ENCODE assay signal across 33 cellular contexts in the genomic region with DNA sequence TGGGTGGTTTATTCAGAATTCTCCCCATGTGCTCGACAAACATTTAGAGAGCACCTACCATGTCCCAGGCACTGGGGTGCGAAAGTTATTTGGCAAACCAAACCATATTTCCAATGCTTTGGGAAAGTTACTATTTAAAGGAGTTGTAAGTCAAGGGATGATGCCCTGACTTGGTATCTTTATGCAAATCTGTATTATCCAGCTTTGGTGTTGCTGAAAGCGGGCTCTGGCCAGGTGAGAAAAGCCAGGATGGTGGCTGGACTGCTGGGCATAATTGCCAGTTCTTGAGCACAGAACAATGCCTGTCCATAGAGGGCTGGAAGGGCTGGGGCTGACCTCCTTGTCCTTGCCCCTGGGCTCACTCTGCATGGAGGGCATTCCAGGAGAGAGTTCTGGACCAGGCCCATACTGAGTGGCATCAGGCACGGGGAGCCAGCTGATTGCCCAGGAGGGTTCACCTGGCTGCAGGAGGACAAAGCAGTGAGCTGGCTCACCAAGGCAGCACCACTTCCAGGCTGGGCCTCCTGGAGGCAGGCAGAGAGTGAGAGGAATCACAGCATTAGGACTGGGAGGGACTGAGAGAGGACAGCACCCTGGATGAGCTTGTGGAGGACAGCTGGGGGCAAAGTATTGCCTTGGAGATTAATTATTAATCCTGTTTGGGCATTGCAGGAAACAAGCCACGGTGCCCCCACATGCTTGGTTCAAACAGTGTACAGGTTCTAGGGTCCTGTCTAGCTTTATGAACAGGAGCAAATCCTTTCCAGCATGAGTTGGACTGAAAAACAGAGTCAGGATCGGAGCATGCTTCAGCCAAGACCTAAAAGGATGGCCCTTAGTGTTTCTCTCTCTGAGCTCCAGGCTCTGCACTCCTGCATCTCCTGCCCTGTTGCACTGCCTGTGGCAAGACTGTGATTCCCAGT. TPM values are rescaled to one million over a fixed set of nuclear protein-coding genes. Genes with fewer than 3 reads are reported as not detected.
A peak's percentile ranks its signal among the peaks of the same experiment; 100 is the strongest.
DNase-seq lines count a peak whose midpoint lies in the region; ATAC-seq, FAIRE-seq and TF ChIP-seq lines count a peak whose summit lies in the region.
"Had no signal": no experiment of that assay in that cellular context is flagged by ENCODE, and none has a peak within 500 bp of the region (broad histone marks: within the 10 kb centered on the region; RNA-seq: fewer than 3 reads in every experiment).

No MANE protein-coding gene starts in this region.

- H3K27ac Mint-ChIP-seq in activated naive CD4-positive, alpha-beta T cell treated with anti-CD3 and anti-CD28 coated beads, Interleukin-2, amount 10 ng/mL, durations not matched to agents 7 days and 5 days = no peak overlapping the region
- H3K27ac Mint-ChIP-seq in CD4-positive, alpha-beta T cell = no peak overlapping the region
- H3K27ac Mint-ChIP-seq: activated CD8-positive, alpha-beta memory T cell treated with anti-CD3 and anti-CD28 coated beads, Interleukin-2, amount 10 ng/mL, durations not matched to agents 7 days and 5 days; activated naive CD4-positive, alpha-beta T cell treated with anti-CD3 and anti-CD28 coated beads for 36 hours; natural killer cell treated with Interleukin-12 subunit alpha and Interleukin-12 subunit beta and Interleukin-15 and Interleukin-18, amount 100 ng/mL, for 72 hours; stimulated activated naive CD8-positive, alpha-beta T cell treated with anti-CD3 and anti-CD28 coated beads, Interleukin-15, Interleukin-2, amounts not matched to agents 100 ng/mL and 50 ng/mL, for 24 hours; T-helper 1 cell treated with Interleukin-12 subunit alpha and Interleukin-12 subunit beta and Interleukin-4 antibody, amounts not matched to agents 30 μg/mL and 1 μg/mL, for 36 hours had no signal

- H3K18ac ChIP-seq in IMR-90 (ENCODE audit: low read depth, low read length) = no peak overlapping the region

- dilution Hi-C loops in IMR-90 (cut with HindIII; ENCODE audit: low sequenced_read_pairs, unreplicated experiment) = no loop called here

- H3K9ac ChIP-seq in IMR-90 (ENCODE audit: low read depth, low read length) (no peak overlapping the region), duodenal mucosa (ENCODE audit: low read depth in 1 of 2, low read length in 2 of 2) (peak overlapping the region in 1 of 2 donors; percentile 58)
- H3K9ac ChIP-seq: BLaER1 had no signal

- intact Hi-C loops in IMR-90 (cut with micrococcal nuclease) (no loop called here), mucosa of descending colon (cut with DNase I, micrococcal nuclease) (loop anchor here (10.0 kb wide), 3 partner anchors 111 to 191 kb away; partner anchors contain the start of genes ATRAID (in 1 of the 2), CAD (in 1 of the 2), SLC5A6 (in 1 of the 2) and TRIM54 (in 1 of the 2))
- intact Hi-C loops in CD4-positive, alpha-beta T cell (cut with DNase I, micrococcal nuclease) = no loop called here

- peaks cover 7% of the 10 kb centered on the region; the same call in 1 of the 2 replicates for H3K9me1 ChIP-seq in IMR-90 (ENCODE audit: insufficient read depth, low read length)

- no peak overlapping the region for H3K14ac ChIP-seq in IMR-90 (replicated peaks; ENCODE audit: low read depth, low read length)

- H2AK5ac ChIP-seq in IMR-90 (ENCODE audit: low read depth, low read length) = no peak overlapping the region

- H2BK20ac ChIP-seq in IMR-90 (ENCODE audit: low read depth, low read length) = no peak overlapping the region

- H3K9me3 Mint-ChIP-seq in activated naive CD4-positive, alpha-beta T cell treated with anti-CD3 and anti-CD28 coated beads, Interleukin-2, amount 10 ng/mL, durations not matched to agents 7 days and 5 days = no peaks in the 10 kb centered on the region
- no peaks in the 10 kb centered on the region for H3K9me3 Mint-ChIP-seq in CD4-positive, alpha-beta T cell
- H3K9me3 Mint-ChIP-seq: activated naive CD4-positive, alpha-beta T cell treated with anti-CD3 and anti-CD28 coated beads for 36 hours; natural killer cell treated with Interleukin-12 subunit alpha and Interleukin-12 subunit beta and Interleukin-15 and Interleukin-18, amount 100 ng/mL, for 72 hours; stimulated activated naive CD8-positive, alpha-beta T cell treated with anti-CD3 and anti-CD28 coated beads, Interleukin-15, Interleukin-2, amounts not matched to agents 100 ng/mL and 50 ng/mL, for 24 hours; T-helper 1 cell treated with Interleukin-12 subunit alpha and Interleukin-12 subunit beta and Interleukin-4 antibody, amounts not matched to agents 30 μg/mL and 1 μg/mL, for 36 hours had no signal

- no TSS peak for BruUV-seq in IMR-90 (replicated peaks; lab: Mats Ljungman, UMichigan)

- POLR2A ChIA-PET in IMR-90 (lab: Charles Lee; ENCODE audit: unreplicated experiment) = no interaction called here
- POLR2A ChIA-PET in CD4-positive, alpha-beta T cell (lab: Charles Lee) = no interaction called here

- H3K23ac ChIP-seq in IMR-90 (ENCODE audit: low read depth, low read length) = no peak overlapping the region

- H3K4me2 ChIP-seq in IMR-90 (ENCODE audit: low read depth, low read length) = no peak overlapping the region
- H3K4me2 ChIP-seq: BLaER1 had no signal

- no peaks in the 10 kb centered on the region for H3K36me3 ChIP-seq in IMR-90 (ENCODE audit: control insufficient read depth, insufficient read depth, low read length)
- H3K36me3 ChIP-seq in duodenal mucosa (ENCODE audit: control insufficient read depth in 1 of 2, insufficient read depth in 2 of 2, low read length in 2 of 2) = peaks cover 7 to 34% of the 10 kb centered on the region in 2 donors
- H3K36me3 ChIP-seq in mucosa of descending colon (ENCODE audit: low read depth) = no peaks in the 10 kb centered on the region
- peaks cover 0 to 9% of the 10 kb centered on the region in 2 donors for H3K36me3 ChIP-seq in small intestine (ENCODE audit: control insufficient read depth in 2 of 2, insufficient read depth in 2 of 2, low read length in 2 of 2)
- H3K36me3 ChIP-seq: adrenal gland, BLaER1, lower lobe of right lung, spleen, vagina had no signal

- H3K4me3 ChIP-seq in IMR-90 (ENCODE audit: insufficient read depth, low read depth, low read length) (no peak overlapping the region), duodenal mucosa (ENCODE audit: low read depth in 1 of 2, low read length in 2 of 2) (peak overlapping the region; percentile 41 to 53), mucosa of descending colon (no peak overlapping the region), small intestine (ENCODE audit: low read depth in 1 of 2, low read length in 2 of 2) (no peak overlapping the region)
- H3K4me3 ChIP-seq: adrenal gland, BLaER1, lower lobe of right lung, spleen, testis, vagina had no signal

- H2BK5ac ChIP-seq in IMR-90 (ENCODE audit: low read depth, low read length, poor library complexity, severe bottlenecking) = no peak overlapping the region

- peak overlapping the region; percentile 32 for H2AFZ ChIP-seq in IMR-90 (replicated peaks; ENCODE audit: low read length, poor library complexity)

- no peak overlapping the region for H4K91ac ChIP-seq in IMR-90 (ENCODE audit: insufficient read depth, low read depth, low read length)

- TF ChIP-seq CTCF in IMR-90 (conservative IDR thresholded peaks at IDR 0.05; ENCODE audit: low read depth, low read length) (no peak), mucosa of descending colon (IDR thresholded peaks at IDR 0.05) (no peak)
- TF ChIP-seq CTCF in CD4-positive, alpha-beta T cell (IDR thresholded peaks at IDR 0.05) = no peak

- peaks cover 1% of the 10 kb centered on the region for H3K36me3 Mint-ChIP-seq in activated naive CD4-positive, alpha-beta T cell treated with anti-CD3 and anti-CD28 coated beads, Interleukin-2, amount 10 ng/mL, durations not matched to agents 7 days and 5 days
- H3K36me3 Mint-ChIP-seq in CD4-positive, alpha-beta T cell (ENCODE audit: low read depth) = peaks cover 2% of the 10 kb centered on the region
- H3K36me3 Mint-ChIP-seq: activated CD8-positive, alpha-beta memory T cell treated with anti-CD3 and anti-CD28 coated beads, Interleukin-2, amount 10 ng/mL, durations not matched to agents 7 days and 5 days; natural killer cell treated with Interleukin-12 subunit alpha and Interleukin-12 subunit beta and Interleukin-15 and Interleukin-18, amount 100 ng/mL, for 72 hours had no signal

- ATAC-seq in IMR-90 (ENCODE audit: low read depth) (no peak), mucosa of descending colon (peak; percentile 22)
- no peak for ATAC-seq in CD4-positive, alpha-beta T cell (ENCODE audit: poor library complexity)
- ATAC-seq: activated CD4-positive, CD25-positive, alpha-beta regulatory T cell treated with anti-CD3 and anti-CD28 coated beads, Interleukin-2, amount 50 U/mL, for 24 hours; activated CD8-positive, alpha-beta memory T cell treated with anti-CD3 and anti-CD28 coated beads, Interleukin-2, amount 10 ng/mL, durations not matched to agents 7 days and 5 days; lower lobe of right lung; natural killer cell treated with Interleukin-12 subunit alpha and Interleukin-12 subunit beta and Interleukin-15 and Interleukin-18, amount 100 ng/mL, for 72 hours; right cardiac atrium; SK-N-SH treated with all-trans-retinoic acid at 6 μM for 48 hours had no signal

- no peak overlapping the region for H4K5ac ChIP-seq in IMR-90 (ENCODE audit: low read depth, low read length)

- H3K4me3 Mint-ChIP-seq in activated naive CD4-positive, alpha-beta T cell treated with anti-CD3 and anti-CD28 coated beads, Interleukin-2, amount 10 ng/mL, durations not matched to agents 7 days and 5 days = no peak overlapping the region
- H3K4me3 Mint-ChIP-seq in CD4-positive, alpha-beta T cell = no peak overlapping the region
- H3K4me3 Mint-ChIP-seq: activated CD8-positive, alpha-beta memory T cell treated with anti-CD3 and anti-CD28 coated beads, Interleukin-2, amount 10 ng/mL, durations not matched to agents 7 days and 5 days; activated naive CD4-positive, alpha-beta T cell treated with anti-CD3 and anti-CD28 coated beads for 36 hours; natural killer cell treated with Interleukin-12 subunit alpha and Interleukin-12 subunit beta and Interleukin-15 and Interleukin-18, amount 100 ng/mL, for 72 hours; stimulated activated naive CD8-positive, alpha-beta T cell treated with anti-CD3 and anti-CD28 coated beads, Interleukin-15, Interleukin-2, amounts not matched to agents 100 ng/mL and 50 ng/mL, for 24 hours; T-helper 1 cell treated with Interleukin-12 subunit alpha and Interleukin-12 subunit beta and Interleukin-4 antibody, amounts not matched to agents 30 μg/mL and 1 μg/mL, for 36 hours had no signal

- H3K27ac ChIP-seq in IMR-90 (ENCODE audit: insufficient read depth, low read length) (no peak overlapping the region), duodenal mucosa (ENCODE audit: low read depth, low read length) (peak overlapping the region; percentile 22), small intestine (ENCODE audit: low read depth in 1 of 2, low read length in 1 of 2) (peak overlapping the region; percentile 16 to 83)
- no peak overlapping the region for H3K27ac ChIP-seq in CD4-positive, alpha-beta T cell (ENCODE audit: low read depth, low read length)
- H3K27ac ChIP-seq: BLaER1, lower lobe of right lung, spleen, vagina had no signal

- H3K56ac ChIP-seq in IMR-90 (ENCODE audit: extremely low read depth, insufficient read depth, low read length) = no peak overlapping the region

- no peaks in the 10 kb centered on the region for H3K27me3 Mint-ChIP-seq in activated naive CD4-positive, alpha-beta T cell treated with anti-CD3 and anti-CD28 coated beads, Interleukin-2, amount 10 ng/mL, durations not matched to agents 7 days and 5 days
- H3K27me3 Mint-ChIP-seq in CD4-positive, alpha-beta T cell = no peaks in the 10 kb centered on the region
- H3K27me3 Mint-ChIP-seq: activated CD8-positive, alpha-beta memory T cell treated with anti-CD3 and anti-CD28 coated beads, Interleukin-2, amount 10 ng/mL, durations not matched to agents 7 days and 5 days; natural killer cell treated with Interleukin-12 subunit alpha and Interleukin-12 subunit beta and Interleukin-15 and Interleukin-18, amount 100 ng/mL, for 72 hours; stimulated activated naive CD8-positive, alpha-beta T cell treated with anti-CD3 and anti-CD28 coated beads, Interleukin-15, Interleukin-2, amounts not matched to agents 100 ng/mL and 50 ng/mL, for 24 hours had no signal

- no peak overlapping the region for H2BK120ac ChIP-seq in IMR-90 (ENCODE audit: low read depth, low read length)

- H2BK15ac ChIP-seq in IMR-90 (ENCODE audit: low read depth, low read length) = no peak overlapping the region

- TF ChIP-seq POLR2A in IMR-90 (IDR thresholded peaks at IDR 0.05; ENCODE audit: low read depth, low read length) = no peak

- no peak for TF ChIP-seq RAD21 in IMR-90 (IDR thresholded peaks at IDR 0.05; ENCODE audit: low read length)

- H3K4me1 Mint-ChIP-seq in activated naive CD4-positive, alpha-beta T cell treated with anti-CD3 and anti-CD28 coated beads, Interleukin-2, amount 10 ng/mL, durations not matched to agents 7 days and 5 days = peaks cover 29% of the 10 kb centered on the region
- peaks cover 16% of the 10 kb centered on the region for H3K4me1 Mint-ChIP-seq in CD4-positive, alpha-beta T cell (ENCODE audit: low read depth)

- peak overlapping the region; percentile 42 for H2AK9ac ChIP-seq in IMR-90 (replicated peaks; ENCODE audit: low read depth, low read length, poor library complexity)

- CTCF ChIA-PET in IMR-90 (lab: Yijun Ruan, JAX) = no interaction called here
- CTCF ChIA-PET in activated naive CD4-positive, alpha-beta T cell treated with anti-CD3 and anti-CD28 coated beads, Interleukin-2, amount 10 ng/mL, durations not matched to agents 7 days and 5 days (lab: Charles Lee) = interaction anchor here (0.5 to 0.9 kb wide), 3 partner anchors 73 to 98 kb away, joined by 3 read pairs; no protein-coding TSS in a partner anchor
- CTCF ChIA-PET in CD4-positive, alpha-beta T cell (lab: Charles Lee) = interaction anchor here (1.0 kb wide), 1 partner anchor 186 kb away, joined by 7 read pairs; no protein-coding TSS in a partner anchor

- H3K4ac ChIP-seq in IMR-90 (ENCODE audit: low read depth, low read length) = no peak overlapping the region

- DNase-seq in IMR-90 = no peak
- DNase-seq in mucosa of descending colon = no peak
- DNase-seq in small intestine = peak; percentile 80
- no peak for DNase-seq in activated naive CD4-positive, alpha-beta T cell treated with anti-CD3 and anti-CD28 coated beads, Interleukin-2, amount 10 ng/mL, durations not matched to agents 7 days and 5 days
- DNase-seq in CD4-positive, alpha-beta T cell = no peak
- DNase-seq in C1 segment of cervical spinal cord (lab: John Stamatoyannopoulos, UW) = no peak
- DNase-seq: activated CD4-positive, alpha-beta T cell treated with anti-CD3 and anti-CD28 coated beads, Interleukin-2, amount 50 U/mL, for 4 hours; activated CD8-positive, alpha-beta memory T cell treated with anti-CD3 and anti-CD28 coated beads, Interleukin-2, amount 10 ng/mL, durations not matched to agents 7 days and 5 days; activated naive CD4-positive, alpha-beta T cell treated with anti-CD3 and anti-CD28 coated beads for 36 hours; activated T-cell treated with anti-CD3 and anti-CD28 coated beads, Interleukin-2, amount 50 U/mL, for 48 hours; central memory CD4-positive, alpha-beta T cell; COR-L47; DMS79 treated with DMSO at 0.1 percent for 48 hours; GDM1; glutamatergic neuron; lower lobe of right lung; NCI-H1092; NCI-H2029; NK-92 treated with Interleukin-12 subunit alpha and Interleukin-12 subunit beta, amount 100 ng/mL, for 24 hours; spleen; stimulated activated CD4-positive, alpha-beta T cell treated with anti-CD3 and anti-CD28 coated beads, Interleukin-2, amount 100 ng/mL, for 24 hours had no signal

- H3K27me3 ChIP-seq in IMR-90 (ENCODE audit: control insufficient read depth, insufficient read depth, low read length) (no peaks in the 10 kb centered on the region), duodenal mucosa (ENCODE audit: control insufficient read depth in 1 of 2, insufficient read depth in 2 of 2, low read length in 2 of 2) (no peaks in the 10 kb centered on the region), small intestine (ENCODE audit: control insufficient read depth in 2 of 2, insufficient read depth in 2 of 2, low read length in 2 of 2) (no peaks in the 10 kb centered on the region)
- H3K27me3 ChIP-seq in CD4-positive, alpha-beta T cell (ENCODE audit: control insufficient read depth, insufficient read depth, low read length) = no peaks in the 10 kb centered on the region
- H3K27me3 ChIP-seq: adrenal gland, BLaER1, spleen, testis, vagina had no signal

- H4K8ac ChIP-seq in IMR-90 (ENCODE audit: low read depth in 2 of 2, low read length in 2 of 2) = no peak overlapping the region

- H3K4me1 ChIP-seq in IMR-90 (ENCODE audit: control insufficient read depth, insufficient read depth, low read length) = 0 out of 2 replicates have a peak, but pooled peaks cover 3% of the 10 kb centered on the region
- peaks cover 56 to 58% of the 10 kb centered on the region in 2 donors for H3K4me1 ChIP-seq in duodenal mucosa (ENCODE audit: control insufficient read depth in 1 of 2, insufficient read depth in 2 of 2, low read length in 2 of 2)
- H3K4me1 ChIP-seq in mucosa of descending colon (ENCODE audit: low read depth) = peaks cover 10% of the 10 kb centered on the region
- H3K4me1 ChIP-seq in small intestine (ENCODE audit: control insufficient read depth in 2 of 2, insufficient read depth in 1 of 2, low read depth in 1 of 2, low read length in 1 of 2) = peaks cover 0 to 11% of the 10 kb centered on the region in 2 donors

- in situ Hi-C loops in IMR-90 (cut with MboI; ENCODE audit: low sequenced_read_pairs) = no loop called here

- no peaks in the 10 kb centered on the region; the same call in 1 of the 2 replicates for H4K20me1 ChIP-seq in IMR-90 (ENCODE audit: insufficient read depth, low read length)
- H4K20me1 ChIP-seq: BLaER1 had no signal

- no peak for FAIRE-seq in small intestine (lab: Jason Lieb, UNC)
- FAIRE-seq: TTC549 had no signal

- 71% methylated on average over 3 of the region's 6 CpGs; no CpG with 5 or more reads in 1 of the 2 experiments for WGBS in IMR-90 (ENCODE audit: extremely low coverage in 2 of 2, insufficient read length in 1 of 2), 2 experiments
- WGBS in small intestine, 3 donors = 41 to 73% (median 52%) methylated on average over 6 of the region's 6 CpGs

- no peaks in the 10 kb centered on the region for H3K79me1 ChIP-seq in IMR-90 (ENCODE audit: low read depth in 1 of 2, low read length in 2 of 2)

- H3K9me3 ChIP-seq in IMR-90 (ENCODE audit: control insufficient read depth, insufficient read depth, low read length) = no peaks in the 10 kb centered on the region
- H3K9me3 ChIP-seq in duodenal mucosa (ENCODE audit: control insufficient read depth in 1 of 2, low read length in 2 of 2) = no peaks in the 10 kb centered on the region
- H3K9me3 ChIP-seq in mucosa of descending colon = no peaks in the 10 kb centered on the region
- H3K9me3 ChIP-seq in small intestine (ENCODE audit: control insufficient read depth, low read depth) = no peaks in the 10 kb centered on the region
- H3K9me3 ChIP-seq in CD4-positive, alpha-beta T cell (ENCODE audit: control insufficient read depth, low read length) = no peaks in the 10 kb centered on the region
- H3K9me3 ChIP-seq: adrenal gland, BLaER1, lower lobe of right lung, spleen, testis, vagina had no signal

RNA-seq across cellular contexts. Expression of gene KHK, which starts 7.1 kb away (rescaled TPM):
- total RNA-seq in IMR-90 (2012; rRNA removed) (0.56 and 0.72 TPM in 2 replicates), mucosa of descending colon (10 to 100 TPM in 1 of 3 donors, 1 to 10 TPM in 2; 6.3 to 14.7 (median 8.1) TPM)
- polyA plus RNA-seq in IMR-90 (2012; rRNA removed) (0.80 and 0.82 TPM in 2 replicates), small intestine (100 to 1,000 TPM; 225 to 643 (median 533) TPM)
- polyA plus RNA-seq in IMR-90 (2012; cell fraction: cytosol; rRNA removed) = 0.58 and 0.95 TPM in 2 replicates
- polyA plus RNA-seq in IMR-90 (2012; cell fraction: nucleus; rRNA removed; ENCODE audit: low replicate concordance) = 0.68 and 1.2 TPM in 2 replicates
- total RNA-seq in CD4-positive, alpha-beta T cell = 1 to 10 TPM; 4.7 TPM

RNA-seq across cellular contexts. Expression of gene EMILIN1, which starts 15.3 kb away (rescaled TPM):
- 26.5 and 27.8 TPM in 2 replicates for total RNA-seq in IMR-90 (2012; rRNA removed)
- 95.6 and 123 TPM in 2 replicates for polyA plus RNA-seq in IMR-90 (2012; rRNA removed)
- 92.2 and 162 TPM in 2 replicates for polyA plus RNA-seq in IMR-90 (2012; cell fraction: cytosol; rRNA removed)
- 96.9 and 278 TPM in 2 replicates for polyA plus RNA-seq in IMR-90 (2012; cell fraction: nucleus; rRNA removed; ENCODE audit: low replicate concordance)
- 100 to 1,000 TPM in 1 of 3 donors, 10 to 100 TPM in 2; 12.1 to 256 (median 42.3) TPM for total RNA-seq in mucosa of descending colon
- polyA plus RNA-seq in small intestine = 10 to 100 TPM in 1 of 3 donors, 1 to 10 TPM in 1, under 1 TPM in 1; 0.67 to 23.0 (median 3.8) TPM
- under 1 TPM; 0.14 to 0.25 TPM for total RNA-seq in CD4-positive, alpha-beta T cell

RNA-seq across cellular contexts. Expression of gene OST4, which starts 22.2 kb away (rescaled TPM):
- total RNA-seq in IMR-90 (2012; rRNA removed) (196 and 386 TPM in 2 replicates), mucosa of descending colon (100 to 1,000 TPM; 245 to 280 (median 254) TPM)
- polyA plus RNA-seq in IMR-90 (2012; rRNA removed) (806 and 1,337 TPM in 2 replicates), small intestine (100 to 1,000 TPM; 386 to 477 (median 407) TPM)
- 677 and 1,004 TPM in 2 replicates for polyA plus RNA-seq in IMR-90 (2012; cell fraction: cytosol; rRNA removed)
- 119 and 187 TPM in 2 replicates for polyA plus RNA-seq in IMR-90 (2012; cell fraction: nucleus; rRNA removed; ENCODE audit: low replicate concordance)
- total RNA-seq in CD4-positive, alpha-beta T cell = 100 to 1,000 TPM; 232 to 254 TPM

RNA-seq across cellular contexts. Expression of gene CGREF1, which starts 25.2 kb away (rescaled TPM):
- total RNA-seq in IMR-90 (2012; rRNA removed) (0.28 and 0.54 TPM in 2 replicates), mucosa of descending colon (1 to 10 TPM in 2 of 3 donors, under 1 TPM in 1; 0.41 to 1.9 (median 1.5) TPM)
- polyA plus RNA-seq in IMR-90 (2012; rRNA removed) (1.3 TPM in 2 replicates), small intestine (1 to 10 TPM; 3.8 to 5.2 (median 3.8) TPM)
- polyA plus RNA-seq in IMR-90 (2012; cell fraction: cytosol; rRNA removed) = 1.3 and 1.7 TPM in 2 replicates
- polyA plus RNA-seq in IMR-90 (2012; cell fraction: nucleus; rRNA removed; ENCODE audit: low replicate concordance) = 2.0 and 2.1 TPM in 2 replicates
- total RNA-seq in CD4-positive, alpha-beta T cell = not detected

RNA-seq across cellular contexts. Expression of gene ABHD1, which starts 29.9 kb away (rescaled TPM):
- total RNA-seq in IMR-90 (2012; rRNA removed) (not detected in 2 replicates), mucosa of descending colon (under 1 TPM in 2 of 3 donors, not detected in 1; 0.19 to 0.22 TPM)
- polyA plus RNA-seq in IMR-90 (2012; rRNA removed) (0.14 and 0.24 TPM in 2 replicates), small intestine (under 1 TPM in 1 of 3 donors, not detected in 2; 0.25 TPM)
- 0.11 TPM in 1 of 2 replicates, not detected in the other for polyA plus RNA-seq in IMR-90 (2012; cell fraction: cytosol; rRNA removed)
- 0.16 and 0.76 TPM in 2 replicates for polyA plus RNA-seq in IMR-90 (2012; cell fraction: nucleus; rRNA removed; ENCODE audit: low replicate concordance)
- total RNA-seq in CD4-positive, alpha-beta T cell = 1 to 10 TPM; 1.0 to 1.3 TPM
- total RNA-seq: vagina had no signal

Comparison
In these comparisons a context has a peak if more than half of its experiments do, and no peak if none do; other contexts are left out.
1. H3K27ac ChIP-seq: peak in duodenal mucosa (single experiment) and small intestine (2 of 2); none in IMR-90 (single experiment) and CD4-positive, alpha-beta T cell (single experiment).
2. H3K4me3 ChIP-seq: peak in duodenal mucosa (2 of 2); none in IMR-90 (single experiment), mucosa of descending colon (single experiment) and small intestine (0 of 2).
3. RNA of gene EMILIN1, which starts 15.3 kb away (total RNA-seq): 12.1 to 256 TPM in mucosa of descending colon and 26.5 to 27.8 TPM in IMR-90; 0.14 to 0.25 TPM in CD4-positive, alpha-beta T cell; every median in the first group is over 10 times any median in the second.
4. intact Hi-C loops: an anchor here in mucosa of descending colon (10.0 kb wide); none called in IMR-90 and CD4-positive, alpha-beta T cell.